Comparison of ENCODE assay signal across 8 cellular contexts in the genomic region with DNA sequence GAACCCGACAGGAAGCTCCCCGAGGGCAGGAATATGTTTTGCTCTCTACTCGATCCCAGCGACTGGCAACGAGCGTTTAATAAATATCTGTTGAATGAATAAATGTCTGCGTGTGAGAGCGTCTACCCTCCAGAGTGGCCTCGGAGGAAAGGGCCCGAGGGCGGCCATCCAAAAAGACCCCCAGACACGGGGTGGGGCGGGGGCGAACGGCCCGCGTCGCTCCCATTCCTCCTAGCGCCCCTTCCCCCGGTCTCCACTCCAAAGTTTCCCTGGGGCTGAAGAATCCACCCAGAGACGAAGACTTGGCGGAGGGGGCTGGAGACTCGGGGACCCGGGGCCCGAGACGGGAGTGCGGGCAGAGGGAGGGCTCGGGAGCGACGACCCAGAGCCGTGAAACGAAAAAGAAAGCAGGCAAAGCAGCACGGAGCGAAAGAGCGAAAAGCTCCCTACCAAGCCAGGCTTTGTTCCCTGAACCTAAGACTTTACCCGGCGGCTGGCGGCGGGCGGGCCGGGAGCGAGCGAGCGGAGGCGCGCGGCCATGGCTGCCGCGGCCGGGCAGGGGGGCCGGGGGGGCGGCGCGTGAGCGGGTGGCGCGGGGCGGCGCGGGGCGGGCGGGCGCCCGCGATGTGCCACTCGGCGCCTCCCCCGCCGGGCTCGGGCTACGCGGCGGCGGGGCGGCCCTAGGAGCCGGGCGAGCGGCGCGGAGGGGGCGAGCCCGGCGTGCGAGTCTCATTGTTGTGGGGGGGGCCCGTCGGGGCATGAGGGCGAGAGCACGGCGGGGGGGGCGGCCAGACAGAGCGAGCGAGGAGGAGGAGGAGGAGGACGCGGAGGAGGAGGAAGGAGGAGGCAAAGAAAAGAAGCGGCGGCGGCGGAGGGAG. TPM values are rescaled to one million over a fixed set of nuclear protein-coding genes. Genes with fewer than 3 reads are reported as not detected.
DNase-seq lines count a peak whose midpoint lies in the region; ATAC-seq and TF ChIP-seq lines count a peak whose summit lies in the region.

A gene (plus strand): TSS at position 629 of the 878 bp plus-strand sequence. CDS start 360 bp downstream, outside the sequence.

- DNase-seq in BJ (ENCODE audit: low read depth) (no peak), NOMO-1 (lab: John Stamatoyannopoulos, UW; ENCODE audit: unreplicated experiment in 2 of 2) (peak; percentile 75 to 76), lower lobe of right lung (peak; percentile 85)
- DNase-seq in activated CD8-positive, alpha-beta memory T cell treated with anti-CD3 and anti-CD28 coated beads for 24 hours = peak; percentile 86
- peak; percentile 73 to 76 (median 75) for DNase-seq in effector memory CD4-positive, alpha-beta T cell
- DNase-seq in stimulated activated CD4-positive, alpha-beta T cell treated with anti-CD3 and anti-CD28 coated beads, TNF-alpha, amount 100 ng/mL, for 24 hours (ENCODE audit: low read depth in 3 of 3) = peak in 2 of 3 experiments; percentile 44 to 72

- intact Hi-C loops in lower lobe of right lung (cut with DNase I) = no loop called here

- peak within 1 kb of the TSS; percentile 76 for H3K4me3 ChIP-seq in BJ (ENCODE audit: low read depth, low read length)
- H3K4me3 ChIP-seq in effector memory CD4-positive, alpha-beta T cell (ENCODE audit: insufficient read depth, low read depth, low read length, poor library complexity, severe bottlenecking) = peak within 1 kb of the TSS; percentile 97
- H3K4me3 ChIP-seq in lower lobe of right lung = peak within 1 kb of the TSS; percentile 71

- H3K4me1 ChIP-seq in effector memory CD4-positive, alpha-beta T cell (ENCODE audit: control insufficient read depth, insufficient read depth, low read length, poor library complexity, severe bottlenecking) = peaks cover 32% of the 10 kb centered on the region
- H3K4me1 ChIP-seq in lower lobe of right lung = peaks cover 50% of the 10 kb centered on the region

- peaks cover 9% of the 10 kb centered on the region for H3K36me3 ChIP-seq in BJ (ENCODE audit: control insufficient read depth, insufficient read depth, low read length)
- H3K36me3 ChIP-seq in effector memory CD4-positive, alpha-beta T cell (ENCODE audit: control insufficient read depth, insufficient read depth, low read length) = peaks cover 13% of the 10 kb centered on the region
- H3K36me3 ChIP-seq in lower lobe of right lung = peaks cover 26% of the 10 kb centered on the region

- ATAC-seq in HG02798 (IDR thresholded peaks at IDR 0.05; ENCODE audit: poor library complexity, unreplicated experiment) = peak; percentile 25
- ATAC-seq in lower lobe of right lung = peak; percentile 54 to 61
- no peak for ATAC-seq in HG03378 (IDR thresholded peaks at IDR 0.05; ENCODE audit: unreplicated experiment)

- no peaks in the 10 kb centered on the region for H3K27me3 ChIP-seq in BJ (ENCODE audit: control insufficient read depth, insufficient read depth, low read length)
- no peaks in the 10 kb centered on the region for H3K27me3 ChIP-seq in effector memory CD4-positive, alpha-beta T cell (replicated peaks; ENCODE audit: control insufficient read depth, insufficient read depth, low read length, poor library complexity, severe bottlenecking)
- no peaks in the 10 kb centered on the region for H3K27me3 ChIP-seq in lower lobe of right lung (ENCODE audit: low read depth)

- TF ChIP-seq CTCF in BJ (IDR thresholded peaks at IDR 0.05; ENCODE audit: insufficient read depth, low read depth, low read length) (no peak), lower lobe of right lung (IDR thresholded peaks at IDR 0.05) (no peak)

- H3K27ac ChIP-seq in effector memory CD4-positive, alpha-beta T cell (ENCODE audit: insufficient read depth, low read length, poor library complexity, severe bottlenecking) = peak within 1 kb of the TSS; percentile 92
- H3K27ac ChIP-seq in lower lobe of right lung = peak within 1 kb of the TSS; percentile 97

- CTCF ChIA-PET in BJ (lab: Yijun Ruan, JAX) = interaction anchor here (1.0 to 1.4 kb wide), 3 partner anchors 15 to 31 kb away, joined by 3 to 5 read pairs (median 3); a partner anchor contains a TSS

- POLR2A ChIA-PET in BJ (lab: Charles Lee) = interaction anchor here (0.6 kb wide), 1 partner anchor 275 kb away, joined by 3 read pairs; no protein-coding TSS in a partner anchor

- H3K9me3 ChIP-seq in effector memory CD4-positive, alpha-beta T cell (ENCODE audit: control insufficient read depth, low read length) = no peaks in the 10 kb centered on the region
- no peaks in the 10 kb centered on the region for H3K9me3 ChIP-seq in lower lobe of right lung

RNA-seq across cellular contexts. Expression of the gene that starts here (rescaled TPM):
- 21.4 and 32.1 TPM in 2 replicates for polyA plus RNA-seq in BJ (2011; rRNA removed)
- polyA minus RNA-seq in BJ (2011; rRNA and poly(A)+ RNA removed) = 21.5 and 32.8 TPM in 2 replicates
- 135 TPM for total RNA-seq in lower lobe of right lung
